ENCODE assay signal across 8 cellular contexts in the genomic region with DNA sequence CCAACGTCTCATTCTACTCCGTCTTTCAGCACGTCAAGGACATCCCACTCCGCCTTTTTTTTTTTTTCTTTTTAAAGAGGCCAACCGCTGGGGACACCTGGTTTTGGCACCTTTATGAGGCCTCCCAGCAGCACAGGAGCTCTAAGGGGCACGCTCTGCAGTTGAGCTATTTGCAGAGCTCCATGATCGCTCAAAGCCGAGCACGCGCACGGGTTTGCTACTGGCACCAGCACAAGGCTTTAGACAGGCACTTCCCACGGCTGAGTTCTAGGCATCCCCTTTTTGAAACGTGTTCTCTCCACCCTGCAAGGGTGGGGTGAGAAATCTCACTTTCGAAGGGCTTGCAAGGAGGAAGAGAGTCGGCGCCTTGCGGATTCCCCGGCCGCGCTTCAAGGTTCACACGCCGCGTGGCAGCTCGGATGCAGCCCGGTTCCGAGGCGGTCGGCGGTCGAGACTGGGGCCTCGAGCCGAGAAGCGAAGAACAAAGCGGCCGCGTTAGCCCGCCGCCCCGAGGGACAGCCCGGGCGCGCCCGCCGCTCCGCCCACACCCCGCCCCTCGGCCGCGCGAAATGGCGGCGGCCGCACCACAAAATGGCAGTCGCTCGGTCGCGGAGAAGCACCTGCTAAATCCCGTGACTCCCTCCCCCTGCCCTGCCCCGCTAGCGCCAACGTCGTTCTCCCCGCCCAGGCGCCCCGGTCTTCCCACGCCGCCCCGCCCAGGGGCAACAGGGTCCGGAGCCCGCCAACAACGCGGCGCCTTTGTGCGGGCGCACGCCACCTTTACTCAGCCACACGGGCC. TPM values are rescaled to one million over a fixed set of nuclear protein-coding genes. Genes with fewer than 3 reads are reported as not detected.
A peak's percentile ranks its signal among the peaks of the same experiment; 100 is the strongest.
DNase-seq lines count a peak whose midpoint lies in the region; ATAC-seq and TF ChIP-seq lines count a peak whose summit lies in the region.

No MANE protein-coding gene starts in this region.

- no peaks in the 10 kb centered on the region for H3K27me3 ChIP-seq in colonic mucosa

- ATAC-seq in HG03442 (IDR thresholded peaks at IDR 0.05; ENCODE audit: unreplicated experiment) (peak; percentile 39), left lobe of liver (peak; percentile 67)

- peak overlapping the region; percentile 97 to 100 for H3K9ac ChIP-seq in colonic mucosa (ENCODE audit: low read depth in 2 of 2, low read length in 2 of 2)

- H3K4me3 ChIP-seq in colonic mucosa = peak overlapping the region; percentile 81

- H3K27ac ChIP-seq in colonic mucosa = peak overlapping the region; percentile 100

- DNase-seq in Ammon's horn (ENCODE audit: low spot score) (peak; percentile 91), GM19240 (ENCODE audit: insufficient read length, low spot score) (peak; percentile 43), NCI-H524 treated with DMSO at 0.1 percent for 48 hours (lab: John Stamatoyannopoulos, UW) (peak; percentile 73), colonic mucosa (peak; percentile 91), left lobe of liver (ENCODE audit: low spot score) (peak; percentile 95)
- DNase-seq in activated CD4-positive, alpha-beta T cell treated with anti-CD3 and anti-CD28 coated beads for 48 hours = peak; percentile 93
- DNase-seq in stimulated activated CD4-positive, alpha-beta T cell treated with anti-CD3 and anti-CD28 coated beads, Interleukin-2, amount 100 ng/mL, for 24 hours = peak; percentile 88 to 89

- H3K4me1 ChIP-seq in colonic mucosa = no peaks in the 10 kb centered on the region

- intact Hi-C loops in colonic mucosa (cut with DNase I) = no loop called here

- H3K9me3 ChIP-seq in colonic mucosa = no peaks in the 10 kb centered on the region

- TF ChIP-seq CTCF in colonic mucosa (IDR thresholded peaks at IDR 0.05) = no peak

- no peaks in the 10 kb centered on the region for H3K36me3 ChIP-seq in colonic mucosa

RNA-seq across cellular contexts. Expression of gene SPEN, which starts 12.9 kb away (rescaled TPM):
- 10 to 100 TPM; 40.9 to 42.5 TPM for total RNA-seq in colonic mucosa
- 28.7 TPM for total RNA-seq in left lobe of liver

RNA-seq across cellular contexts. Expression of gene UQCRHL, which starts 27.2 kb away (rescaled TPM):
- 1 to 10 TPM; 2.4 to 3.2 TPM for total RNA-seq in colonic mucosa
- total RNA-seq in left lobe of liver = 0.98 TPM

Comparison
In these comparisons a context has a peak if more than half of its experiments do, and no peak if none do; other contexts are left out.
1. Peak in every context shown above with its lines: DNase-seq, ATAC-seq, H3K4me3 ChIP-seq and H3K27ac ChIP-seq.
2. DNase-seq: peak in every context shown above with its lines; median percentile 95 in left lobe of liver; 93 in activated CD4-positive, alpha-beta T cell treated with anti-CD3 and anti-CD28 coated beads for 48 hours; 91 in Ammon's horn; 91 in colonic mucosa; 88 in stimulated activated CD4-positive, alpha-beta T cell treated with anti-CD3 and anti-CD28 coated beads, Interleukin-2, amount 100 ng/mL, for 24 hours; 73 in NCI-H524 treated with DMSO at 0.1 percent for 48 hours; 43 in GM19240.